8 cellular contexts compared by ENCODE assay signal in the genomic region with DNA sequence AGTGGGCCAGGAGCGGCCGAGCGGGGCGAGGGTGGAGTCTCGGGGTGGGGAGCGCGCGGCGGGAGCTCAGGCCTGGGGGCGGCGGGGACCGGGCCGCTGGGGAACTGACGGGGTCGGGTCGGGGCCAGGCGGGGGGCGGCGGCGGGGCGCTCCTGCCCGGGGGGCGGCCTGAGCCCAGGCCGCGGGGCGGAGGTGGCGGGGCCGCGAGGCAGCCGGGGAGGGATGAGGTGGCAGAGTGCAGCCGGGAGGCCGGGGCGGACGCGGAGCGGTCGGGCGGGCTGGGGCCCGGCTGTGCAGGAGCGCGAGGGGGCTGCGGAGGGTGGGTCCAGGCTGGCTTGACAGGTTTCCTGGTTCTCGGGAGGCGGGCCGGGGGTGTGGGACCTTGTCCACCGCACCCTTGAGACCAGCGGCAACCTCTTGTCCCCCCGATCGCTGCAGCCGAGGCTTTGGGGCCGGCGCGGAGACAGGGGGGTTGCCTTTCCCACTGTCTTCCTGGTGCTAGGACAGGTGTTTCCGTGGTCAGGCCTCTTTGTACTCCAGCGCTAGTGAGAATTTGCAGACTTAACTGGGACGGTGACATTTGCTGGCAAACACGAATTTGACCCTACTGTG. TPM values are rescaled to one million over a fixed set of nuclear protein-coding genes. Genes with fewer than 3 reads are reported as not detected.
A peak's percentile ranks its signal among the peaks of the same experiment; 100 is the strongest.
DNase-seq lines count a peak whose midpoint lies in the region; ATAC-seq and TF ChIP-seq lines count a peak whose summit lies in the region.
"Not testable (repeated sequence)": the region's sequence is repeated elsewhere in the genome, so short reads cannot be mapped to it uniquely, and the experiment has no call there.

No MANE protein-coding gene starts in this region.

- H3K27me3 ChIP-seq in CD4-positive, alpha-beta memory T cell (ENCODE audit: insufficient read depth, low read length); OCI-LY3 (ENCODE audit: low read depth, low read length); esophagus (ENCODE audit: control insufficient read depth in 1 of 2, insufficient read depth in 2 of 2, low read length in 2 of 2): not testable (repeated sequence)

- not testable (repeated sequence) for H3K4me1 ChIP-seq in CD4-positive, alpha-beta memory T cell (ENCODE audit: insufficient read depth, low read length); OCI-LY3 (ENCODE audit: low read length); esophagus (ENCODE audit: control insufficient read depth in 2 of 2, insufficient read depth in 2 of 2, low read length in 1 of 2)

- peak overlapping the region; percentile 23 to 44 for H3K4me3 ChIP-seq in CD4-positive, alpha-beta memory T cell (ENCODE audit: low read length in 2 of 2)
- H3K4me3 ChIP-seq in OCI-LY3 (ENCODE audit: low read length) (peak overlapping the region; percentile 94), esophagus (ENCODE audit: low read depth in 1 of 2, low read length in 2 of 2) (peak overlapping the region; percentile 64 to 94)

- not testable (repeated sequence) for H3K27me3 Mint-ChIP-seq in CD4-positive, alpha-beta memory T cell; activated T-cell treated with anti-CD3 and anti-CD28 coated beads, Interleukin-2, amount 50 U/mL, for 72 hours (ENCODE audit: low read depth)

- peak; percentile 2 to 39 (median 15) for DNase-seq in CD4-positive, alpha-beta memory T cell
- DNase-seq in activated T-cell treated with anti-CD3 and anti-CD28 coated beads, Interleukin-2, amount 50 U/mL, for 72 hours: peak; percentile 28 to 58
- peak; percentile 91 for DNase-seq in mesenteric fat pad (ENCODE audit: low spot score)
- peak; percentile 2 to 8 for DNase-seq in stimulated activated CD4-positive, alpha-beta T cell treated with anti-CD3 and anti-CD28 coated beads, Interleukin-4, amount 100 ng/mL, for 48 hours (ENCODE audit: low read depth in 2 of 2)

- peak overlapping the region; percentile 71 to 92 (median 88) for H3K4me3 Mint-ChIP-seq in CD4-positive, alpha-beta memory T cell
- H3K4me3 Mint-ChIP-seq in activated T-cell treated with anti-CD3 and anti-CD28 coated beads, Interleukin-2, amount 50 U/mL, for 72 hours: peak overlapping the region; percentile 84 to 88

- not testable (repeated sequence) for H2AFZ ChIP-seq in OCI-LY3 (ENCODE audit: low read depth, low read length)

- TF ChIP-seq CTCF in OCI-LY3 (IDR thresholded peaks at IDR 0.05; ENCODE audit: low read depth, low read length): not testable (repeated sequence)

- not testable (repeated sequence) for H3K27ac ChIP-seq in CD4-positive, alpha-beta memory T cell (ENCODE audit: low read depth, low read length)
- peak overlapping the region; percentile 58 for H3K27ac ChIP-seq in OCI-LY3 (ENCODE audit: low read length)
- H3K27ac ChIP-seq in esophagus (ENCODE audit: low read depth in 2 of 2, low read length in 1 of 2): peak overlapping the region; percentile 72 to 82

- POLR2A ChIA-PET in CD4-positive, alpha-beta memory T cell (lab: Charles Lee; ENCODE audit: partially characterized antibody): not testable (repeated sequence)

- peaks cover 32% of the 10 kb centered on the region for H3K79me2 ChIP-seq in OCI-LY3 (ENCODE audit: low read length)

- ATAC-seq in GM19452 (IDR thresholded peaks at IDR 0.05; ENCODE audit: unreplicated experiment) (peak; percentile 26), HG03135 (IDR thresholded peaks at IDR 0.05; ENCODE audit: unreplicated experiment) (peak; percentile 45)
- peak; percentile 36 to 54 for ATAC-seq in activated T-cell treated with anti-CD3 and anti-CD28 coated beads, Interleukin-2, amount 50 U/mL, for 72 hours (replicated peaks in 1 of 2)

- peak overlapping the region; percentile 89 for H3K4me2 ChIP-seq in OCI-LY3 (ENCODE audit: low read length)

- 1% methylated on average over 37 to 57 of the region's 57 CpGs for WGBS in esophagus, 2 donors

- H3K27ac Mint-ChIP-seq in CD4-positive, alpha-beta memory T cell: peak overlapping the region; percentile 70 to 91 (median 89)
- H3K27ac Mint-ChIP-seq in activated T-cell treated with anti-CD3 and anti-CD28 coated beads, Interleukin-2, amount 50 U/mL, for 72 hours: peak overlapping the region; percentile 72

- H3K36me3 ChIP-seq in CD4-positive, alpha-beta memory T cell (ENCODE audit: insufficient read depth, low read length); OCI-LY3 (replicated peaks; ENCODE audit: low read depth, low read length); esophagus (ENCODE audit: control insufficient read depth in 2 of 2, insufficient read depth in 2 of 2, low read length in 1 of 2): not testable (repeated sequence)

- not testable (repeated sequence) for H3K9me3 Mint-ChIP-seq in CD4-positive, alpha-beta memory T cell; activated T-cell treated with anti-CD3 and anti-CD28 coated beads, Interleukin-2, amount 50 U/mL, for 72 hours

- H3K36me3 Mint-ChIP-seq in CD4-positive, alpha-beta memory T cell; activated T-cell treated with anti-CD3 and anti-CD28 coated beads, Interleukin-2, amount 50 U/mL, for 72 hours (ENCODE audit: insufficient read depth in 2 of 2): not testable (repeated sequence)

- H3K9ac ChIP-seq in OCI-LY3 (ENCODE audit: low read length): peak overlapping the region; percentile 88

- not testable (repeated sequence) for H3K9me3 ChIP-seq in CD4-positive, alpha-beta memory T cell (ENCODE audit: control insufficient read depth in 1 of 2, low read length in 2 of 2); OCI-LY3 (ENCODE audit: insufficient read depth, low read length); esophagus (ENCODE audit: control insufficient read depth in 2 of 2, insufficient read depth in 1 of 2, low read depth in 1 of 2, low read length in 1 of 2)

- intact Hi-C loops in CD4-positive, alpha-beta memory T cell (cut with micrococcal nuclease): loop anchor here (1.0 to 5.0 kb wide), 3 partner anchors 101 to 122 kb away; partner anchors contain the start of gene GUSB

- H4K20me1 ChIP-seq in OCI-LY3 (ENCODE audit: insufficient read depth, low read length): not testable (repeated sequence)

- CTCF ChIA-PET in CD4-positive, alpha-beta memory T cell (lab: Charles Lee; ENCODE audit: partially characterized antibody): not testable (repeated sequence)

- peaks cover 5 to 13% (median 8%) of the 10 kb centered on the region in 4 donors for H3K4me1 Mint-ChIP-seq in CD4-positive, alpha-beta memory T cell
- not testable (repeated sequence) for H3K4me1 Mint-ChIP-seq in activated T-cell treated with anti-CD3 and anti-CD28 coated beads, Interleukin-2, amount 50 U/mL, for 72 hours (ENCODE audit: low read depth)

RNA-seq across cellular contexts. Expression of gene VKORC1L1, which starts 0.8 kb away (rescaled TPM):
- 10 to 100 TPM; 11.3 to 12.6 TPM for total RNA-seq in CD4-positive, alpha-beta memory T cell
- 1 to 10 TPM; 2.2 to 4.0 TPM for polyA plus RNA-seq in CD4-positive, alpha-beta memory T cell
- total RNA-seq in activated T-cell treated with anti-CD3 and anti-CD28 coated beads, Interleukin-2, amount 50 U/mL, for 72 hours: 10 to 100 TPM; 13.1 to 14.1 TPM
- 1 to 10 TPM; 7.3 to 8.8 TPM for polyA plus RNA-seq in esophagus
- total RNA-seq in mesenteric fat pad: 147 TPM

Comparison
In these comparisons a context has a peak if more than half of its experiments do, and no peak if none do; other contexts are left out.
1. DNase-seq: peak in every context shown above with its lines; median percentile 91 in mesenteric fat pad; 43 in activated T-cell treated with anti-CD3 and anti-CD28 coated beads, Interleukin-2, amount 50 U/mL, for 72 hours; 15 in CD4-positive, alpha-beta memory T cell; 5 in stimulated activated CD4-positive, alpha-beta T cell treated with anti-CD3 and anti-CD28 coated beads, Interleukin-4, amount 100 ng/mL, for 48 hours.
2. H3K4me3 ChIP-seq: peak in every context shown above with its lines; median percentile 94 in OCI-LY3; 79 in esophagus; 34 in CD4-positive, alpha-beta memory T cell.